14 cellular contexts compared by ENCODE assay signal in genomic region chr1:89823679-89824292, GRCh38. TPM values are rescaled to one million over a fixed set of nuclear protein-coding genes. Genes with fewer than 3 reads are reported as not detected.
DNase-seq lines count a peak whose midpoint lies in the region; ATAC-seq and TF ChIP-seq lines count a peak whose summit lies in the region.
"Had no signal": no experiment of that assay in that cellular context is flagged by ENCODE, and none has a peak within 500 bp of the region (broad histone marks: within the 10 kb centered on the region; RNA-seq: fewer than 3 reads in every experiment).

No MANE protein-coding gene starts in this region.

- H3K4me1 ChIP-seq in OCI-LY7 (ENCODE audit: insufficient read depth, low read length, poor library complexity, severe bottlenecking) = peaks cover 37% of the 10 kb centered on the region
- peaks cover 13% of the 10 kb centered on the region for H3K4me1 ChIP-seq in hepatocyte (ENCODE audit: insufficient read depth)
- peaks cover 13 to 16% of the 10 kb centered on the region in 2 donors for H3K4me1 ChIP-seq in thyroid gland

- no peaks in the 10 kb centered on the region for H3K9me2 ChIP-seq in OCI-LY7 (ENCODE audit: insufficient read depth, low read length)
- no peaks in the 10 kb centered on the region for H3K9me2 ChIP-seq in hepatocyte (replicated peaks; ENCODE audit: insufficient read depth)

- H4K20me1 ChIP-seq in OCI-LY7 (ENCODE audit: insufficient read depth, low read length) = no peaks in the 10 kb centered on the region
- no peaks in the 10 kb centered on the region for H4K20me1 ChIP-seq in hepatocyte (ENCODE audit: insufficient read depth, poor library complexity, severe bottlenecking)

- DNase-seq in ACHN (peak; percentile 68), OCI-LY7 (ENCODE audit: low spot score) (peak; percentile 19), hepatocyte (ENCODE audit: low spot score) (no peak), omental fat pad (ENCODE audit: low spot score) (no peak), mucosa of gallbladder (ENCODE audit: low spot score) (no peak), thyroid gland (no peak)
- DNase-seq: cerebellar nuclear complex; foreskin melanocyte; stimulated activated CD4-positive, alpha-beta T cell treated with anti-CD3 and anti-CD28 coated beads, Interleukin-4, amount 100 ng/mL, for 24 hours; T-helper 9 cell; tibial artery had no signal

- peaks cover 36% of the 10 kb centered on the region for H3K36me3 ChIP-seq in OCI-LY7 (ENCODE audit: insufficient read depth, low read length)
- H3K36me3 ChIP-seq in hepatocyte (replicated peaks; ENCODE audit: insufficient read depth, low read depth) = no peaks in the 10 kb centered on the region
- no peaks in the 10 kb centered on the region for H3K36me3 ChIP-seq in thyroid gland
- H3K36me3 ChIP-seq: tibial artery had no signal

- TF ChIP-seq CTCF in OCI-LY7 (conservative IDR thresholded peaks at IDR 0.05; ENCODE audit: low read length) (no peak), hepatocyte (IDR thresholded peaks at IDR 0.05; ENCODE audit: poor library complexity) (no peak), omental fat pad (IDR thresholded peaks at IDR 0.05) (no peak), thyroid gland (IDR thresholded peaks at IDR 0.05) (no peak)

- CTCF ChIA-PET in OCI-LY7 (lab: Charles Lee; ENCODE audit: unreplicated experiment) = no interaction called here

- TF ChIP-seq POLR2A in thyroid gland (IDR thresholded peaks at IDR 0.05) = no peak

- H2AFZ ChIP-seq in OCI-LY7 (ENCODE audit: low read length) = no peak overlapping the region
- H2AFZ ChIP-seq in hepatocyte = no peak overlapping the region

- 59% methylated on average over 6 of the region's 6 CpGs for WGBS in hepatocyte (ENCODE audit: low lambda C conversion rate, missing lambda C conversion rate)
- 75 to 77% methylated on average over 6 of the region's 6 CpGs for WGBS in thyroid gland, 2 donors

- peaks cover 38% of the 10 kb centered on the region; the same call in 1 of the 2 replicates for H3K79me2 ChIP-seq in OCI-LY7 (ENCODE audit: insufficient read depth, low read depth, low read length)
- peaks cover 63% of the 10 kb centered on the region for H3K79me2 ChIP-seq in hepatocyte

- peak overlapping the region; percentile 91 for H3K4me2 ChIP-seq in OCI-LY7 (ENCODE audit: low read length)
- peak overlapping the region; percentile 49 for H3K4me2 ChIP-seq in hepatocyte

- H3K4me3 ChIP-seq in OCI-LY7 (ENCODE audit: low read depth, low read length, poor library complexity, severe bottlenecking) (peak overlapping the region; percentile 74), hepatocyte (no peak overlapping the region), thyroid gland (replicated peaks in 1 of 3) (no peak overlapping the region)
- H3K4me3 ChIP-seq: tibial artery had no signal

- POLR2A ChIA-PET in OCI-LY7 (lab: Charles Lee) = interaction anchor here (0.5 to 8.2 kb wide), 5 partner anchors 9 to 179 kb away, joined by 4 to 72 read pairs (median 7); no protein-coding TSS in a partner anchor

- ATAC-seq in GM19395 (IDR thresholded peaks at IDR 0.05; ENCODE audit: unreplicated experiment) (peak; percentile 20), omental fat pad (ENCODE audit: low FRiP score) (no peak), HG03025 (IDR thresholded peaks at IDR 0.05; ENCODE audit: low FRiP score, unreplicated experiment) (no peak)

- H3K27ac ChIP-seq in OCI-LY7 (ENCODE audit: low read depth, low read length, poor library complexity, severe bottlenecking) (peak overlapping the region; percentile 2), hepatocyte (peak overlapping the region; percentile 5), thyroid gland (peak overlapping the region in 1 of 3 donors; percentile 0)
- H3K27ac ChIP-seq: C4-2B, tibial artery had no signal

- H3K9me3 ChIP-seq in OCI-LY7 (ENCODE audit: low read length) (no peaks in the 10 kb centered on the region), hepatocyte (ENCODE audit: low read depth) (no peaks in the 10 kb centered on the region), thyroid gland (no peaks in the 10 kb centered on the region)
- H3K9me3 ChIP-seq: tibial artery had no signal

- H3K27me3 ChIP-seq in hepatocyte (no peaks in the 10 kb centered on the region), thyroid gland (no peaks in the 10 kb centered on the region)
- H3K27me3 ChIP-seq: tibial artery had no signal

- intact Hi-C loops in OCI-LY7 (cut with micrococcal nuclease; ENCODE audit: unreplicated experiment) = no loop called here
- intact Hi-C loops in thyroid gland (cut with DNase I) = no loop called here

- in situ Hi-C loops in ACHN (cut with HindIII; ENCODE audit: low pct_ligation_motif_present, low pct_unique_long_range_greater_than_20kb, low sequenced_read_pairs) = no loop called here

- BruUV-seq in OCI-LY7 (replicated peaks; lab: Mats Ljungman, UMichigan) = no TSS peak

RNA-seq across cellular contexts. Expression of gene LRRC8D, which starts 3.0 kb away (rescaled TPM):
- total RNA-seq in OCI-LY7 (2014; rRNA removed; shearing (Covaris generic)) = 19.3 and 23.8 TPM in 2 replicates
- total RNA-seq in OCI-LY7 (2022) (37.1 and 39.9 TPM in 2 replicates), hepatocyte (22.4 and 28.9 TPM in 2 replicates), omental fat pad (10 to 100 TPM in 1 of 4 donors, 1 to 10 TPM in 3; 6.9 to 13.2 (median 8.8) TPM), mucosa of gallbladder (26.5 TPM), thyroid gland (10 to 100 TPM; 21.1 to 46.7 (median 35.3) TPM)
- polyA plus RNA-seq in hepatocyte = 13.8 and 15.1 TPM in 2 replicates

Comparison
In these comparisons a context has a peak if more than half of its experiments do, and no peak if none do; other contexts are left out.
1. DNase-seq: peak in ACHN (single experiment) and OCI-LY7 (single experiment); none in hepatocyte (single experiment), omental fat pad (single experiment), mucosa of gallbladder (single experiment) and thyroid gland (0 of 2).